Comparison of ENCODE assay signal across 8 cellular contexts in genomic region chr14:63542231-63542999, GRCh38. TPM values are rescaled to one million over a fixed set of nuclear protein-coding genes. Genes with fewer than 3 reads are reported as not detected.
A peak's percentile ranks its signal among the peaks of the same experiment; 100 is the strongest.
DNase-seq lines count a peak whose midpoint lies in the region; ATAC-seq and TF ChIP-seq lines count a peak whose summit lies in the region.

No MANE protein-coding gene starts in this region.

- peaks cover 21% of the 10 kb centered on the region for H3K36me3 Mint-ChIP-seq in T-helper 2 cell treated with Interferon-gamma antibody and Interleukin-4, amounts not matched to agents 5 μg/mL and 100 μg/mL, for 36 hours (ENCODE audit: low read depth)
- peaks cover 22% of the 10 kb centered on the region for H3K36me3 Mint-ChIP-seq in endodermal cell (ENCODE audit: low read depth)

- H3K27ac Mint-ChIP-seq in T-helper 2 cell treated with Interferon-gamma antibody and Interleukin-4, amounts not matched to agents 5 μg/mL and 100 μg/mL, for 36 hours = peak overlapping the region; percentile 43
- H3K27ac Mint-ChIP-seq in endodermal cell = peak overlapping the region; percentile 89

- 0% methylated on average over 9 to 45 of the region's 46 CpGs for WGBS in endodermal cell (ENCODE audit: insufficient coverage in 1 of 2, insufficient read length in 1 of 2), 2 experiments

- ATAC-seq in GM18502 (IDR thresholded peaks at IDR 0.05; ENCODE audit: poor library complexity, unreplicated experiment) (peak; percentile 6), HG03354 (IDR thresholded peaks at IDR 0.05; ENCODE audit: poor library complexity, severe bottlenecking, unreplicated experiment) (peak; percentile 6)

- CTCF ChIA-PET in AG04450 (lab: Charles Lee) = interaction anchor here (0.6 to 2.5 kb wide), 3 partner anchors 153 to 154 kb away, joined by 3 to 35 read pairs (median 3); no protein-coding TSS in a partner anchor

- H3K9me3 ChIP-seq in AG04450 (ENCODE audit: control insufficient read depth, insufficient read depth, low read length) (no peaks in the 10 kb centered on the region), endodermal cell (ENCODE audit: control insufficient read depth, low read length) (no peaks in the 10 kb centered on the region), mucosa of stomach (ENCODE audit: control insufficient read depth, low read length) (no peaks in the 10 kb centered on the region)

- H3K4me3 Mint-ChIP-seq in T-helper 2 cell treated with Interferon-gamma antibody and Interleukin-4, amounts not matched to agents 5 μg/mL and 100 μg/mL, for 36 hours = peak overlapping the region; percentile 98
- peak overlapping the region; percentile 78 for H3K4me3 Mint-ChIP-seq in endodermal cell

- H3K4me3 ChIP-seq in AG04450 (ENCODE audit: low read depth, low read length) = peak overlapping the region; percentile 81
- peak overlapping the region; percentile 86 for H3K4me3 ChIP-seq in endodermal cell (ENCODE audit: low read length)
- peak overlapping the region; percentile 78 for H3K4me3 ChIP-seq in mucosa of stomach (ENCODE audit: low read length)

- peak overlapping the region; percentile 71 for H3K9ac ChIP-seq in endodermal cell (ENCODE audit: extremely low read depth, low read length, poor library complexity, severe bottlenecking)
- H3K9ac ChIP-seq in mucosa of stomach (ENCODE audit: low read length) = peak overlapping the region; percentile 90

- peaks cover 27% of the 10 kb centered on the region for H3K4me1 Mint-ChIP-seq in T-helper 2 cell treated with Interferon-gamma antibody and Interleukin-4, amounts not matched to agents 5 μg/mL and 100 μg/mL, for 36 hours (ENCODE audit: low read depth)
- H3K4me1 Mint-ChIP-seq in endodermal cell = peaks cover 14% of the 10 kb centered on the region

- no peak overlapping the region for H3K27ac ChIP-seq in AG04450 (ENCODE audit: low read depth, low read length)
- peak overlapping the region; percentile 94 for H3K27ac ChIP-seq in endodermal cell (ENCODE audit: low read depth, low read length)

- H3K27me3 Mint-ChIP-seq in T-helper 2 cell treated with Interferon-gamma antibody and Interleukin-4, amounts not matched to agents 5 μg/mL and 100 μg/mL, for 36 hours (ENCODE audit: low read depth) = no peaks in the 10 kb centered on the region
- no peaks in the 10 kb centered on the region for H3K27me3 Mint-ChIP-seq in endodermal cell (ENCODE audit: insufficient read depth)

- H3K9me3 Mint-ChIP-seq in T-helper 2 cell treated with Interferon-gamma antibody and Interleukin-4, amounts not matched to agents 5 μg/mL and 100 μg/mL, for 36 hours = no peaks in the 10 kb centered on the region
- H3K9me3 Mint-ChIP-seq in endodermal cell = no peaks in the 10 kb centered on the region

- DNase-seq in AG04450 (ENCODE audit: low read depth, low spot score) (no peak), endodermal cell (no peak), dedifferentiated amniotic fluid mesenchymal stem cell (ENCODE audit: extremely low spot score) (no peak), medulla oblongata (ENCODE audit: extremely low spot score) (no peak)
- DNase-seq in T-helper 2 cell treated with Interferon-gamma antibody and Interleukin-4, amounts not matched to agents 5 μg/mL and 100 μg/mL, for 36 hours (ENCODE audit: low spot score) = peak; percentile 7

- no peaks in the 10 kb centered on the region for H3K27me3 ChIP-seq in AG04450 (ENCODE audit: control insufficient read depth, insufficient read depth, low read length)
- no peaks in the 10 kb centered on the region for H3K27me3 ChIP-seq in endodermal cell (ENCODE audit: control insufficient read depth, insufficient read depth, low read length, poor library complexity, severe bottlenecking)
- no peaks in the 10 kb centered on the region for H3K27me3 ChIP-seq in mucosa of stomach (ENCODE audit: control insufficient read depth, insufficient read depth, low read length)

- POLR2A ChIA-PET in AG04450 (lab: Yijun Ruan, JAX) = interaction anchor here (1.1 to 1.7 kb wide), 4 partner anchors 10 to 146 kb away, joined by 3 to 8 read pairs (median 6); partner anchors contain the start of gene WDR89

- TF ChIP-seq CTCF in AG04450 (IDR thresholded peaks at IDR 0.05; ENCODE audit: low read depth, low read length) = no peak
- TF ChIP-seq CTCF in endodermal cell (conservative IDR thresholded peaks at IDR 0.05) = no peak

- H3K36me3 ChIP-seq in endodermal cell (ENCODE audit: control insufficient read depth, insufficient read depth, low read length) (peaks cover 28% of the 10 kb centered on the region), mucosa of stomach (ENCODE audit: control insufficient read depth, insufficient read depth, low read length) (no peaks in the 10 kb centered on the region)

- H3K4me1 ChIP-seq in endodermal cell (ENCODE audit: control insufficient read depth, insufficient read depth, low read length) = no peaks in the 10 kb centered on the region
- H3K4me1 ChIP-seq in mucosa of stomach (ENCODE audit: control insufficient read depth, insufficient read depth, low read length) = peaks cover 5% of the 10 kb centered on the region

RNA-seq across cellular contexts. Expression of gene PPP2R5E, which starts 0.8 kb away (rescaled TPM):
- 18.2 and 20.3 TPM in 2 replicates for polyA plus RNA-seq in AG04450 (2011; rRNA removed)
- polyA minus RNA-seq in AG04450 (2011; rRNA and poly(A)+ RNA removed) = 10.1 and 24.6 TPM in 2 replicates
- total RNA-seq in endodermal cell = 10 to 100 TPM; 61.1 to 63.8 TPM
- polyA plus RNA-seq in endodermal cell (2013, experiment 1 of 2) = 62.5 TPM
- polyA plus RNA-seq in endodermal cell (2013, experiment 2 of 2) = 63.0 TPM
